In the genomic region with DNA sequence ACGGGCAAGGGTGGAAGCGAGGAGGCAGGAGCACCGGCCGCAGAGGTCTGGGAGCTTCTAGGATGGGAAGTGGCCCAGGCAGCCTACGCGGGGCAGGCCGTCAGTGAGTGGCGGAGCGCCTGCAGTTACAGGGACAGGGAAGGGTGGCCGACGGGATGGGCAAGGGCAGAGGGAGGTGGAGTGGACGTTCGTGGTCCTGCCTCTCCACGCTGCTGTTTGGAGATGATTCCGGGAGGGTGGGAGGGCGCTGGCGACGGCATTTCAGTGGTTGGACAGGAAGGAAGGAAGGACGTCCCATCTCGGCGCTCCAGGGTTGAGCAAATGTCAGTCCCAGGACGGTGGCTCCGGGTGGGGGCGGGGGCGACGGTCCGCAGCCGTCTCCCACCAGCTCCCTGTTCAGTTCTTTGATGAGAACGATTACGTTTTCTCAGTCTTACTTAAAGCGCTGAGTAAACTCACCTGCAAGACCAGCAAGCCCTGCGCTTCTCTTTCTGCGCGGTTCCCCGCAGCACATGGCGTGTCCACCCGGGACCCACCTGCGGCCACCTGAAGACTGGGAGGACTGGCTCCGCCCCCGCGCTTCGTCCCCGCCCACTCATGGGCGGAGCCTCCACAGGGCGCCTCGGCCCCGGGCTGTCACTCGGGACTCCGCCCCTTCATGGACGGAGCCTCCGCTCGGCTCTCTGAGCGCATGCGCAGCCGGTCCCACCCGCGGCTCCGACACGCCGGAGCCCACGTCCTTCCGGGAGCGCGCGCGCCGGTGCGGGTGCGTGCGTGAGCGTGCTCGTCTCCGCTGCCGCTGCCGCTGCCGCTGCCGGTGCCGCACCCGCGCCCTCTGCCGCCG, we compare ENCODE assay signal across 8 cellular contexts. TPM values are rescaled to one million over a fixed set of nuclear protein-coding genes. Genes with fewer than 3 reads are reported as not detected.
DNase-seq lines count a peak whose midpoint lies in the region; ATAC-seq, FAIRE-seq and TF ChIP-seq lines count a peak whose summit lies in the region.

A gene with protein sequence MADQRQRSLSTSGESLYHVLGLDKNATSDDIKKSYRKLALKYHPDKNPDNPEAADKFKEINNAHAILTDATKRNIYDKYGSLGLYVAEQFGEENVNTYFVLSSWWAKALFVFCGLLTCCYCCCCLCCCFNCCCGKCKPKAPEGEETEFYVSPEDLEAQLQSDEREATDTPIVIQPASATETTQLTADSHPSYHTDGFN (plus strand): TSS at position 769 of the 844 bp plus-strand sequence. CDS start 33,220 bp downstream, outside the sequence.

- H3K36me3 Mint-ChIP-seq in activated B cell treated with CpG ODN at 0.5 μM for 24 hours (ENCODE audit: low read depth): peaks cover 28% of the 10 kb centered on the region

- H3K4me1 ChIP-seq in small intestine (ENCODE audit: control insufficient read depth in 2 of 2, insufficient read depth in 1 of 2, low read depth in 1 of 2, low read length in 1 of 2): peaks cover 4 to 11% of the 10 kb centered on the region in 2 donors

- CTCF ChIA-PET in AG04450 (lab: Charles Lee) (interaction anchor here (0.6 kb wide), 1 partner anchor 252 kb away, joined by 4 read pairs; no protein-coding TSS in a partner anchor), activated B cell treated with CpG ODN at 0.5 μM for 24 hours (lab: Charles Lee) (no interaction called here)

- 1 to 2% (median 2%) methylated on average over 65 to 82 of the region's 82 CpGs for WGBS in small intestine, 3 donors

- peak within 1 kb of the TSS; percentile 88 for H3K4me3 Mint-ChIP-seq in activated B cell treated with CpG ODN at 0.5 μM for 24 hours

- no peaks in the 10 kb centered on the region for H3K27me3 ChIP-seq in AG04450 (ENCODE audit: control insufficient read depth, insufficient read depth, low read length)
- H3K27me3 ChIP-seq in bronchial epithelial cell (ENCODE audit: control insufficient read depth, insufficient read depth, low read length): no peaks in the 10 kb centered on the region
- H3K27me3 ChIP-seq in small intestine (ENCODE audit: control insufficient read depth in 2 of 2, insufficient read depth in 2 of 2, low read length in 2 of 2): no peaks in the 10 kb centered on the region

- TF ChIP-seq CTCF in AG04450 (IDR thresholded peaks at IDR 0.05; ENCODE audit: low read depth, low read length) (no peak), activated B cell treated with CpG ODN at 0.5 μM for 24 hours (IDR thresholded peaks at IDR 0.05) (no peak), bronchial epithelial cell (IDR thresholded peaks at IDR 0.05; ENCODE audit: insufficient read depth, low read length, severe bottlenecking) (no peak)

- no peaks in the 10 kb centered on the region for H3K27me3 Mint-ChIP-seq in activated B cell treated with CpG ODN at 0.5 μM for 24 hours

- H3K27ac ChIP-seq in AG04450 (ENCODE audit: low read depth, low read length) (peak within 1 kb of the TSS; percentile 39), small intestine (ENCODE audit: low read depth in 1 of 2, low read length in 1 of 2) (peak within 1 kb of the TSS; percentile 93 to 94)

- FAIRE-seq in bronchial epithelial cell (lab: Jason Lieb, UNC) (no peak), small intestine (lab: Jason Lieb, UNC) (no peak)

- peak within 1 kb of the TSS; percentile 90 for H3K27ac Mint-ChIP-seq in activated B cell treated with CpG ODN at 0.5 μM for 24 hours

- intact Hi-C loops in activated B cell treated with CpG ODN at 0.5 μM for 24 hours (cut with micrococcal nuclease): loop anchor here (1.0 to 5.0 kb wide), 8 partner anchors 30 to 374 kb away; partner anchors contain the start of genes PPDPF, PTK6, TCEA2 and UCKL1

- DNase-seq in AG04450 (ENCODE audit: low read depth, low spot score): peak; percentile 79
- DNase-seq in NCI-H2227 (lab: John Stamatoyannopoulos, UW; ENCODE audit: unreplicated experiment): peak; percentile 98
- DNase-seq in activated B cell treated with CpG ODN at 0.5 μM for 24 hours: peak; percentile 97
- peak; percentile 72 for DNase-seq in bronchial epithelial cell (ENCODE audit: low read depth)
- DNase-seq in iPS-NIHi7 (ENCODE audit: extremely low spot score): peak; percentile 100
- peak; percentile 97 for DNase-seq in small intestine

- no peaks in the 10 kb centered on the region for H3K9me3 Mint-ChIP-seq in activated B cell treated with CpG ODN at 0.5 μM for 24 hours

- peak within 1 kb of the TSS; percentile 72 for H3K4me3 ChIP-seq in AG04450 (ENCODE audit: low read depth, low read length)
- H3K4me3 ChIP-seq in bronchial epithelial cell (ENCODE audit: low read depth, low read length): peak within 1 kb of the TSS; percentile 58
- peak within 1 kb of the TSS; percentile 65 to 79 for H3K4me3 ChIP-seq in small intestine (ENCODE audit: low read depth in 1 of 2, low read length in 2 of 2)

- H3K36me3 ChIP-seq in bronchial epithelial cell (ENCODE audit: control insufficient read depth, insufficient read depth, low read length) (peaks cover 22% of the 10 kb centered on the region), small intestine (ENCODE audit: control insufficient read depth in 2 of 2, insufficient read depth in 2 of 2, low read length in 2 of 2) (peaks cover 2 to 4% of the 10 kb centered on the region in 2 donors)

- H3K9me3 ChIP-seq in AG04450 (ENCODE audit: control insufficient read depth, insufficient read depth, low read length): no peaks in the 10 kb centered on the region; the same call in 1 of the 2 replicates
- H3K9me3 ChIP-seq in small intestine (ENCODE audit: control insufficient read depth, low read depth): no peaks in the 10 kb centered on the region

- POLR2A ChIA-PET in AG04450 (lab: Yijun Ruan, JAX) (interaction anchor here (0.7 to 1.6 kb wide), 4 partner anchors 16 to 61 kb away, joined by 3 to 4 read pairs (median 3); partner anchors contain the start of gene TPD52L2), activated B cell treated with CpG ODN at 0.5 μM for 24 hours (lab: Charles Lee) (interaction anchor here (0.6 to 4.1 kb wide), 5 partner anchors 7 to 236 kb away, joined by 3 to 25 read pairs (median 10); partner anchors contain the start of genes TCEA2, TPD52L2 and UCKL1)

- peak; percentile 70 for ATAC-seq in GM18873 (IDR thresholded peaks at IDR 0.05; ENCODE audit: low FRiP score, unreplicated experiment)
- ATAC-seq in HG03159 (IDR thresholded peaks at IDR 0.05; ENCODE audit: unreplicated experiment): peak; percentile 88
- peak; percentile 92 for ATAC-seq in activated B cell treated with CpG ODN at 0.5 μM for 24 hours (ENCODE audit: low read depth)

- H3K4me1 Mint-ChIP-seq in activated B cell treated with CpG ODN at 0.5 μM for 24 hours: peaks cover 45% of the 10 kb centered on the region

RNA-seq across cellular contexts. Expression of the gene that starts here (rescaled TPM):
- polyA plus RNA-seq in AG04450 (2011; rRNA removed) (36.7 and 40.9 TPM in 2 replicates), small intestine (10 to 100 TPM; 37.0 to 52.3 (median 43.7) TPM)
- 52.0 and 63.4 TPM in 2 replicates for polyA minus RNA-seq in AG04450 (2011; rRNA and poly(A)+ RNA removed)
- total RNA-seq in activated B cell treated with CpG ODN at 0.5 μM for 24 hours (27.5 and 28.6 TPM in 2 replicates), bronchial epithelial cell (120 and 121 TPM in 2 replicates)

Comparison
In these comparisons a context has a peak if more than half of its experiments do, and no peak if none do; other contexts are left out.
1. Peak in every context shown above with its lines: DNase-seq, ATAC-seq, H3K4me3 ChIP-seq and H3K27ac ChIP-seq.